23 cellular contexts compared by ENCODE assay signal in the genomic region with DNA sequence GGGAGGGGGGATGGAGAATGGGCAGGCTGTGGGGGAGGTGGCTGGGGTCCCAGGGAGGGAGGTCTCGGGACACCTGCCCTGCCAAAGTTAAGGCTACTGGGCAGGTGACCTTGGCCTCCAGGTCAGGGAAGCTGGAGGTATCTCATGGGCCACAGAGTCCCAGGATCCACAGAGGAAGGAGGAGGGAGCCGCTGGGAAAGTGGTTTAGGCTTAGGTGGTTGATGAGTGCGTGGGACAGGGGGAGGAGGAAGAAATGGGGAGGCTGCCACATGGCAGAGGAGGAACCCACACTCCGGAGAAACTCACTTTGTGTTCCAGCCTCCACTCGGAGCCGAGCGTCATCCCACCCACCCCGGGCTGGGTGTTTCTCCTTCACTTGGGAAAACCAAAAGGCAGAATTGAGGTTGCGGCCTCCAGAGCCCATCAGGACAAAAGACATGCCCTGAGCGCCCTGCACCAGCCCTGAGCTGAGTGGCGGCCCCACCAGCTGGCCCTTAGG. TPM values are rescaled to one million over a fixed set of nuclear protein-coding genes. Genes with fewer than 3 reads are reported as not detected.
DNase-seq lines count a peak whose midpoint lies in the region; ATAC-seq, FAIRE-seq and TF ChIP-seq lines count a peak whose summit lies in the region.
"Had no signal": no experiment of that assay in that cellular context is flagged by ENCODE, and none has a peak within 500 bp of the region (broad histone marks: within the 10 kb centered on the region; RNA-seq: fewer than 3 reads in every experiment).

No MANE protein-coding gene starts in this region.

- no peak overlapping the region for H3K27ac Mint-ChIP-seq in astrocyte (ENCODE audit: unreplicated experiment)
- H3K27ac Mint-ChIP-seq: activated naive CD8-positive, alpha-beta T cell treated with anti-CD3 and anti-CD28 coated beads, Interleukin-2, amount 10 ng/mL, durations not matched to agents 7 days and 5 days; endodermal cell had no signal

- DNase-seq in astrocyte (ENCODE audit: low read depth), result no peak
- DNase-seq in posterior vena cava (ENCODE audit: low spot score), result peak; percentile 85
- peak; percentile 43 to 73 for DNase-seq in uterus
- no peak for DNase-seq in NCI-H2196 (lab: John Stamatoyannopoulos, UW; ENCODE audit: unreplicated experiment)
- no peak for DNase-seq in amniotic stem cell (lab: John Stamatoyannopoulos, UW)
- DNase-seq in SIG-M5 (lab: John Stamatoyannopoulos, UW), result no peak
- DNase-seq: activated CD8-positive, alpha-beta memory T cell treated with anti-CD3 and anti-CD28 coated beads, Interleukin-2, amount 50 U/mL, for 4 hours; activated naive CD8-positive, alpha-beta T cell treated with anti-CD3 and anti-CD28 coated beads, Interleukin-2, amount 10 ng/mL, durations not matched to agents 7 days and 5 days; brain microvascular endothelial cell; colonic mucosa; DMS79; endodermal cell; heart right ventricle; Kasumi-1; NCI-H1048; NCI-H187 treated with DMSO at 0.1 percent for 48 hours; NCI-H226; NCI-H748 treated with DMSO at 0.1 percent for 48 hours; stimulated activated CD4-positive, alpha-beta T cell treated with anti-CD3 and anti-CD28 coated beads, Interleukin-15, amount 100 ng/mL, for 24 hours; T-helper 9 cell had no signal

- peaks cover 5% of the 10 kb centered on the region for H3K27me3 Mint-ChIP-seq in astrocyte (ENCODE audit: low read depth, unreplicated experiment)

- TF ChIP-seq POLR2A in gastroesophageal sphincter (IDR thresholded peaks at IDR 0.05) (no peak), uterus (IDR thresholded peaks at IDR 0.05) (no peak)

- FAIRE-seq in astrocyte (lab: Jason Lieb, UNC), result no peak

- no peak for ATAC-seq in gastroesophageal sphincter
- ATAC-seq: WTC11 had no signal

- H3K36me3 Mint-ChIP-seq in astrocyte (ENCODE audit: low read depth, unreplicated experiment), result no peaks in the 10 kb centered on the region
- H3K36me3 Mint-ChIP-seq: activated naive CD8-positive, alpha-beta T cell treated with anti-CD3 and anti-CD28 coated beads, Interleukin-2, amount 10 ng/mL, durations not matched to agents 7 days and 5 days; WTC11 had no signal

- intact Hi-C loops in posterior vena cava (cut with DNase I), result loop anchor here in 1 of 2 donors (5.0 kb wide), 1 partner anchor 178 kb away; no protein-coding TSS in a partner anchor
- intact Hi-C loops in uterus (cut with DNase I; ENCODE audit: low total_unique reads), result loop anchor here (5.0 kb wide), 1 partner anchor 178 kb away; no protein-coding TSS in a partner anchor

- H3K4me1 ChIP-seq in astrocyte (ENCODE audit: insufficient read depth, low read length) (peaks cover 7% of the 10 kb centered on the region), gastroesophageal sphincter (peaks cover 0 to 66% (median 12%) of the 10 kb centered on the region in 3 donors), uterus (peaks cover 0 to 9% of the 10 kb centered on the region in 2 donors)
- H3K4me1 ChIP-seq: colonic mucosa had no signal

- H3K4me3 ChIP-seq in astrocyte (ENCODE audit: insufficient read depth, low read depth, low read length), result no peak overlapping the region
- no peak overlapping the region for H3K4me3 ChIP-seq in gastroesophageal sphincter
- H3K4me3 ChIP-seq in uterus, result no peak overlapping the region
- H3K4me3 ChIP-seq: colonic mucosa, heart right ventricle, left lung had no signal

- TF ChIP-seq EP300 in gastroesophageal sphincter (IDR thresholded peaks at IDR 0.05), result no peak

- no peak overlapping the region for H3K27ac ChIP-seq in astrocyte (ENCODE audit: low read depth, low read length)
- H3K27ac ChIP-seq in gastroesophageal sphincter, result peak overlapping the region in 3 of 4 donors; percentile 24 to 47 (median 41)
- peak overlapping the region; percentile 82 to 93 for H3K27ac ChIP-seq in uterus
- H3K27ac ChIP-seq: brain microvascular endothelial cell, colonic mucosa had no signal

- H3K4me1 Mint-ChIP-seq in astrocyte (ENCODE audit: low read depth, unreplicated experiment), result peaks cover 12% of the 10 kb centered on the region
- H3K4me1 Mint-ChIP-seq: activated naive CD8-positive, alpha-beta T cell treated with anti-CD3 and anti-CD28 coated beads, Interleukin-2, amount 10 ng/mL, durations not matched to agents 7 days and 5 days; endodermal cell had no signal

- H2AFZ ChIP-seq in astrocyte (ENCODE audit: low read depth, low read length), result peak overlapping the region; percentile 73

- H3K4me2 ChIP-seq in astrocyte (ENCODE audit: low read length), result peak overlapping the region; percentile 31

- no peak overlapping the region for H3K9ac ChIP-seq in astrocyte (ENCODE audit: low read length)

- no peaks in the 10 kb centered on the region for H3K9me3 ChIP-seq in astrocyte (ENCODE audit: insufficient read depth, low read depth, low read length)
- H3K9me3 ChIP-seq in gastroesophageal sphincter, result no peaks in the 10 kb centered on the region
- H3K9me3 ChIP-seq in uterus, result no peaks in the 10 kb centered on the region
- H3K9me3 ChIP-seq: colonic mucosa, heart right ventricle, left lung had no signal

- TF ChIP-seq CTCF in astrocyte (IDR thresholded peaks at IDR 0.05; ENCODE audit: insufficient read depth, low read depth, low read length), result no peak
- TF ChIP-seq CTCF in gastroesophageal sphincter (IDR thresholded peaks at IDR 0.05), result no peak
- no peak for TF ChIP-seq CTCF in uterus (IDR thresholded peaks at IDR 0.05)

- H3K4me3 Mint-ChIP-seq in astrocyte (ENCODE audit: unreplicated experiment), result no peak overlapping the region
- H3K4me3 Mint-ChIP-seq: activated naive CD8-positive, alpha-beta T cell treated with anti-CD3 and anti-CD28 coated beads, Interleukin-2, amount 10 ng/mL, durations not matched to agents 7 days and 5 days; endodermal cell; WTC11 had no signal

- no peaks in the 10 kb centered on the region for H4K20me1 ChIP-seq in astrocyte (ENCODE audit: insufficient read depth, low read length)

- no peaks in the 10 kb centered on the region for H3K27me3 ChIP-seq in astrocyte (ENCODE audit: insufficient read depth, low read length)
- no peaks in the 10 kb centered on the region for H3K27me3 ChIP-seq in gastroesophageal sphincter
- no peaks in the 10 kb centered on the region for H3K27me3 ChIP-seq in uterus
- H3K27me3 ChIP-seq: brain microvascular endothelial cell, colonic mucosa, heart right ventricle, left lung had no signal

- H3K9me3 Mint-ChIP-seq in astrocyte (ENCODE audit: unreplicated experiment), result no peaks in the 10 kb centered on the region
- H3K9me3 Mint-ChIP-seq: activated naive CD8-positive, alpha-beta T cell treated with anti-CD3 and anti-CD28 coated beads, Interleukin-2, amount 10 ng/mL, durations not matched to agents 7 days and 5 days; endodermal cell; WTC11 had no signal

- 90 to 91% methylated on average over 6 to 7 of the region's 11 CpGs for WGBS in gastroesophageal sphincter (ENCODE audit: low coverage in 1 of 2), 2 donors

- no peaks in the 10 kb centered on the region for H3K79me2 ChIP-seq in astrocyte (ENCODE audit: insufficient read depth, low read length)

- H3K36me3 ChIP-seq in astrocyte (ENCODE audit: insufficient read depth, low read length), result no peaks in the 10 kb centered on the region
- no peaks in the 10 kb centered on the region for H3K36me3 ChIP-seq in gastroesophageal sphincter
- H3K36me3 ChIP-seq in uterus, result no peaks in the 10 kb centered on the region
- H3K36me3 ChIP-seq: brain microvascular endothelial cell, colonic mucosa, heart right ventricle, left lung had no signal

RNA-seq across cellular contexts. Expression of gene ASB13, which starts 46.1 kb away (rescaled TPM):
- total RNA-seq in astrocyte, result 4.7 and 4.8 TPM in 2 replicates
- 10 to 100 TPM; 17.6 to 39.6 (median 19.0) TPM for total RNA-seq in gastroesophageal sphincter
- 10 to 100 TPM; 19.7 to 21.6 TPM for total RNA-seq in posterior vena cava
- 10 to 100 TPM in 3 of 4 donors, 1 to 10 TPM in 1; 8.7 to 25.7 (median 17.9) TPM for total RNA-seq in uterus

Comparison
In these comparisons a context has a peak if more than half of its experiments do, and no peak if none do; other contexts are left out.
1. DNase-seq: peak in posterior vena cava (single experiment) and uterus (2 of 2); none in astrocyte (single experiment), NCI-H2196 (single experiment), amniotic stem cell (single experiment) and SIG-M5 (single experiment).